Comparison of ENCODE assay signal across 19 cellular contexts in genomic region chr12:98828802-98829600, GRCh38.
DNase-seq lines count a peak whose midpoint lies in the region; ATAC-seq and TF ChIP-seq lines count a peak whose summit lies in the region.
"Had no signal": no experiment of that assay in that cellular context is flagged by ENCODE, and none has a peak within 500 bp of the region (broad histone marks: within the 10 kb centered on the region; RNA-seq: fewer than 3 reads in every experiment).

No MANE protein-coding gene starts in this region.

- H3K27ac Mint-ChIP-seq in mesothelial cell of epicardium, result peak overlapping the region; percentile 35
- no peak overlapping the region for H3K27ac Mint-ChIP-seq in activated naive CD8-positive, alpha-beta T cell treated with anti-CD3 and anti-CD28 coated beads, Interleukin-2, amount 50 U/mL, for 24 hours
- H3K27ac Mint-ChIP-seq: CD4-positive, alpha-beta memory T cell; IgD-negative memory B cell had no signal

- no peak for ATAC-seq in activated naive CD8-positive, alpha-beta T cell treated with anti-CD3 and anti-CD28 coated beads, Interleukin-2, amount 50 U/mL, for 24 hours
- ATAC-seq in GM21526 (IDR thresholded peaks at IDR 0.05; ENCODE audit: low FRiP score, unreplicated experiment), result no peak

- H3K27me3 Mint-ChIP-seq in mesothelial cell of epicardium (ENCODE audit: low read depth), result peaks cover 3% of the 10 kb centered on the region
- peaks cover 13% of the 10 kb centered on the region for H3K27me3 Mint-ChIP-seq in activated naive CD8-positive, alpha-beta T cell treated with anti-CD3 and anti-CD28 coated beads, Interleukin-2, amount 50 U/mL, for 24 hours

- TF ChIP-seq CTCF in choroid plexus epithelial cell (conservative IDR thresholded peaks at IDR 0.05; ENCODE audit: low read depth, low read length), result no peak
- TF ChIP-seq CTCF in mesothelial cell of epicardium (IDR thresholded peaks at IDR 0.05; ENCODE audit: unreplicated experiment), result no peak
- no peak for TF ChIP-seq CTCF in GM10248 (IDR thresholded peaks at IDR 0.05; ENCODE audit: control extremely low read depth, extremely low read depth, low read depth, missing control alignments)

- peak; percentile 30 for DNase-seq in AG20443 (ENCODE audit: low spot score)
- peak; percentile 22 for DNase-seq in choroid plexus epithelial cell (ENCODE audit: low read depth)
- DNase-seq in mesothelial cell of epicardium (ENCODE audit: low spot score in 2 of 2, unreplicated experiment in 2 of 2), result no peak
- no peak for DNase-seq in activated naive CD8-positive, alpha-beta T cell treated with anti-CD3 and anti-CD28 coated beads, Interleukin-2, amount 50 U/mL, for 24 hours
- no peak for DNase-seq in GM10248 (ENCODE audit: extremely low spot score)
- no peak for DNase-seq in DMS153 treated with DMSO at 0.1 percent for 48 hours (lab: John Stamatoyannopoulos, UW; ENCODE audit: unreplicated experiment)
- DNase-seq: CD4-positive, alpha-beta memory T cell; DMS79; GDM1; HCEC 1CT; NCI-H1436; NCI-H2081; NCI-H510A; NCI-H774; RPMI8226; SW 1271 had no signal

- peaks cover 16% of the 10 kb centered on the region for H3K4me1 Mint-ChIP-seq in mesothelial cell of epicardium
- H3K4me1 Mint-ChIP-seq in activated naive CD8-positive, alpha-beta T cell treated with anti-CD3 and anti-CD28 coated beads, Interleukin-2, amount 50 U/mL, for 24 hours, result no peaks in the 10 kb centered on the region
- H3K4me1 Mint-ChIP-seq: CD4-positive, alpha-beta memory T cell had no signal

- H3K9me3 Mint-ChIP-seq in mesothelial cell of epicardium, result no peaks in the 10 kb centered on the region
- H3K9me3 Mint-ChIP-seq in activated naive CD8-positive, alpha-beta T cell treated with anti-CD3 and anti-CD28 coated beads, Interleukin-2, amount 50 U/mL, for 24 hours, result no peaks in the 10 kb centered on the region
- H3K9me3 Mint-ChIP-seq: CD4-positive, alpha-beta memory T cell had no signal

- no peak overlapping the region for H3K4me3 Mint-ChIP-seq in mesothelial cell of epicardium
- no peak overlapping the region for H3K4me3 Mint-ChIP-seq in activated naive CD8-positive, alpha-beta T cell treated with anti-CD3 and anti-CD28 coated beads, Interleukin-2, amount 50 U/mL, for 24 hours
- H3K4me3 Mint-ChIP-seq: CD4-positive, alpha-beta memory T cell; IgD-negative memory B cell had no signal

- H3K4me3 ChIP-seq in choroid plexus epithelial cell (ENCODE audit: low read depth, low read length), result no peak overlapping the region

- TF ChIP-seq RAD21 in Ishikawa (IDR thresholded peaks at IDR 0.05; ENCODE audit: low read depth), result no peak

- POLR2A ChIA-PET in GM10248 (lab: Yijun Ruan, JAX), result interaction anchor here (0.5 kb wide), 1 partner anchor 236 kb away, joined by 4 read pairs; no protein-coding TSS in a partner anchor

- CTCF ChIA-PET in GM10248 (lab: Yijun Ruan, JAX), result no interaction called here

- peak; percentile 43; the same call in 1 of the 2 replicates for TF ChIP-seq EP300 in Ishikawa (IDR thresholded peaks at IDR 0.05; ENCODE audit: borderline replicate concordance)

- no peaks in the 10 kb centered on the region for H3K36me3 Mint-ChIP-seq in mesothelial cell of epicardium
- H3K36me3 Mint-ChIP-seq in activated naive CD8-positive, alpha-beta T cell treated with anti-CD3 and anti-CD28 coated beads, Interleukin-2, amount 50 U/mL, for 24 hours (ENCODE audit: low read depth), result no peaks in the 10 kb centered on the region
- H3K36me3 Mint-ChIP-seq: CD4-positive, alpha-beta memory T cell; IgD-negative memory B cell had no signal

TF ChIP-seq in Ishikawa, 13 proteins besides CTCF, POLR2A, EP300 and RAD21:
- TF ChIP-seq YY1 (IDR thresholded peaks at IDR 0.05; ENCODE audit: low read depth), result no peak
- 0 out of 2 replicates have a peak, but pooled peaks have one; percentile 17 for TF ChIP-seq CEBPB (IDR thresholded peaks at IDR 0.05)
- 0 out of 2 replicates have a peak, but pooled peaks have one; percentile 19 for TF ChIP-seq TCF12 (IDR thresholded peaks at IDR 0.05; ENCODE audit: low read depth)
- TF ChIP-seq TEAD4 (IDR thresholded peaks at IDR 0.05), result peak; percentile 72

Comparison
In these comparisons a context has a peak if more than half of its experiments do, and no peak if none do; other contexts are left out.
1. DNase-seq: peak in AG20443 (single experiment) and choroid plexus epithelial cell (single experiment); none in mesothelial cell of epicardium (0 of 2), activated naive CD8-positive, alpha-beta T cell treated with anti-CD3 and anti-CD28 coated beads, Interleukin-2, amount 50 U/mL, for 24 hours (single experiment), GM10248 (single experiment) and DMS153 treated with DMSO at 0.1 percent for 48 hours (single experiment).